Comparison of ENCODE assay signal across 9 cellular contexts in genomic region chr6:153117986-153118886, GRCh38. TPM values are rescaled to one million over a fixed set of nuclear protein-coding genes. Genes with fewer than 3 reads are reported as not detected.
A peak's percentile ranks its signal among the peaks of the same experiment; 100 is the strongest.
DNase-seq lines count a peak whose midpoint lies in the region; ATAC-seq and TF ChIP-seq lines count a peak whose summit lies in the region.
"Had no signal": no experiment of that assay in that cellular context is flagged by ENCODE, and none has a peak within 500 bp of the region (broad histone marks: within the 10 kb centered on the region; RNA-seq: fewer than 3 reads in every experiment).

No MANE protein-coding gene starts in this region.

- no peak overlapping the region for H3K27ac Mint-ChIP-seq in activated naive CD8-positive, alpha-beta T cell treated with anti-CD3 and anti-CD28 coated beads, Interleukin-2, amount 50 U/mL, for 24 hours
- no peak overlapping the region for H3K27ac Mint-ChIP-seq in CD4-positive, alpha-beta memory T cell

- in situ Hi-C loops in GM13977 (cut with MboI; ENCODE audit: low pct_unique_long_range_greater_than_20kb, low sequenced_read_pairs, unreplicated experiment) (no loop called here), KBM-7 (cut with MboI; ENCODE audit: low pct_unique_long_range_greater_than_20kb, low sequenced_read_pairs) (no loop called here)

- peak; percentile 99 for ATAC-seq in GM21825 (IDR thresholded peaks at IDR 0.05; ENCODE audit: unreplicated experiment)
- no peak for ATAC-seq in activated naive CD8-positive, alpha-beta T cell treated with anti-CD3 and anti-CD28 coated beads, Interleukin-2, amount 50 U/mL, for 24 hours

- no peaks in the 10 kb centered on the region for H3K27me3 ChIP-seq in CD4-positive, alpha-beta memory T cell (ENCODE audit: insufficient read depth, low read length)

- TF ChIP-seq CTCF in GM13977 (IDR thresholded peaks at IDR 0.05; ENCODE audit: extremely low read depth, insufficient read depth, missing control alignments) (no peak), foreskin fibroblast (IDR thresholded peaks at IDR 0.05; ENCODE audit: low read depth, low read length) (no peak), coronary artery (IDR thresholded peaks at IDR 0.05) (no peak)

- no peak overlapping the region for H3K4me3 ChIP-seq in foreskin fibroblast (ENCODE audit: low read depth in 1 of 2, low read length in 2 of 2)
- no peak overlapping the region for H3K4me3 ChIP-seq in coronary artery
- H3K4me3 ChIP-seq in CD4-positive, alpha-beta memory T cell (ENCODE audit: low read length in 2 of 2): no peak overlapping the region

- H3K36me3 ChIP-seq in CD4-positive, alpha-beta memory T cell (ENCODE audit: insufficient read depth, low read length): no peaks in the 10 kb centered on the region

- intact Hi-C loops in CD4-positive, alpha-beta memory T cell (cut with micrococcal nuclease): no loop called here

- peak; percentile 41 for DNase-seq in GM13977 (ENCODE audit: low spot score)
- DNase-seq in KBM-7: peak; percentile 32
- peak; percentile 76 to 87 for DNase-seq in foreskin fibroblast
- DNase-seq in activated naive CD8-positive, alpha-beta T cell treated with anti-CD3 and anti-CD28 coated beads, Interleukin-2, amount 50 U/mL, for 24 hours: no peak
- no peak for DNase-seq in coronary artery (ENCODE audit: low spot score)
- DNase-seq in activated gamma-delta T cell treated with Interleukin-2 at 50 U/mL for 16 hours: no peak
- no peak for DNase-seq in CD4-positive, alpha-beta memory T cell

- peaks cover 10% of the 10 kb centered on the region for H3K9me3 Mint-ChIP-seq in activated naive CD8-positive, alpha-beta T cell treated with anti-CD3 and anti-CD28 coated beads, Interleukin-2, amount 50 U/mL, for 24 hours
- H3K9me3 Mint-ChIP-seq in CD4-positive, alpha-beta memory T cell: peaks cover 0 to 10% (median 4%) of the 10 kb centered on the region in 8 donors

- H3K27me3 Mint-ChIP-seq in activated naive CD8-positive, alpha-beta T cell treated with anti-CD3 and anti-CD28 coated beads, Interleukin-2, amount 50 U/mL, for 24 hours: peaks cover 5% of the 10 kb centered on the region
- peaks cover 0 to 2% of the 10 kb centered on the region in 2 donors for H3K27me3 Mint-ChIP-seq in CD4-positive, alpha-beta memory T cell

- H3K4me1 ChIP-seq in CD4-positive, alpha-beta memory T cell (ENCODE audit: insufficient read depth, low read length): no peaks in the 10 kb centered on the region
- H3K4me1 ChIP-seq: parathyroid adenoma had no signal

- no peak overlapping the region for H3K27ac ChIP-seq in coronary artery
- H3K27ac ChIP-seq in CD4-positive, alpha-beta memory T cell (ENCODE audit: low read depth, low read length): no peak overlapping the region
- H3K27ac ChIP-seq: parathyroid adenoma had no signal

- POLR2A ChIA-PET in CD4-positive, alpha-beta memory T cell (lab: Charles Lee; ENCODE audit: partially characterized antibody): no interaction called here

- no peaks in the 10 kb centered on the region for H3K4me1 Mint-ChIP-seq in activated naive CD8-positive, alpha-beta T cell treated with anti-CD3 and anti-CD28 coated beads, Interleukin-2, amount 50 U/mL, for 24 hours
- no peaks in the 10 kb centered on the region for H3K4me1 Mint-ChIP-seq in CD4-positive, alpha-beta memory T cell

- H3K9me3 ChIP-seq in CD4-positive, alpha-beta memory T cell (ENCODE audit: control insufficient read depth in 1 of 2, low read length in 2 of 2): no peaks in the 10 kb centered on the region

- CTCF ChIA-PET in CD4-positive, alpha-beta memory T cell (lab: Charles Lee; ENCODE audit: partially characterized antibody): no interaction called here

- no peak overlapping the region for H3K4me3 Mint-ChIP-seq in activated naive CD8-positive, alpha-beta T cell treated with anti-CD3 and anti-CD28 coated beads, Interleukin-2, amount 50 U/mL, for 24 hours
- H3K4me3 Mint-ChIP-seq in CD4-positive, alpha-beta memory T cell: no peak overlapping the region

- H3K36me3 Mint-ChIP-seq in activated naive CD8-positive, alpha-beta T cell treated with anti-CD3 and anti-CD28 coated beads, Interleukin-2, amount 50 U/mL, for 24 hours (ENCODE audit: low read depth): no peaks in the 10 kb centered on the region
- H3K36me3 Mint-ChIP-seq in CD4-positive, alpha-beta memory T cell: no peaks in the 10 kb centered on the region

RNA-seq across cellular contexts. Expression of gene RGS17, which starts 12.8 kb away (rescaled TPM):
- total RNA-seq in CD4-positive, alpha-beta memory T cell: not detected
- polyA plus RNA-seq in CD4-positive, alpha-beta memory T cell: not detected

Comparison
In these comparisons a context has a peak if more than half of its experiments do, and no peak if none do; other contexts are left out.
1. DNase-seq: peak in GM13977 (single experiment), KBM-7 (single experiment) and foreskin fibroblast (2 of 2); none in activated naive CD8-positive, alpha-beta T cell treated with anti-CD3 and anti-CD28 coated beads, Interleukin-2, amount 50 U/mL, for 24 hours (single experiment), coronary artery (single experiment), activated gamma-delta T cell treated with Interleukin-2 at 50 U/mL for 16 hours (single experiment) and CD4-positive, alpha-beta memory T cell (0 of 5).